In genomic region chr3:184395320-184395660, GRCh38 we compare ENCODE assay signal across 23 cellular contexts. TPM values are rescaled to one million over a fixed set of nuclear protein-coding genes. Genes with fewer than 3 reads are reported as not detected.
DNase-seq lines count a peak whose midpoint lies in the region; ATAC-seq and TF ChIP-seq lines count a peak whose summit lies in the region.
"Had no signal": no experiment of that assay in that cellular context is flagged by ENCODE, and none has a peak within 500 bp of the region (broad histone marks: within the 10 kb centered on the region; RNA-seq: fewer than 3 reads in every experiment).

No MANE protein-coding gene starts in this region.

- peak; percentile 66 for DNase-seq in DMS53 treated with DMSO at 0.1 percent for 48 hours (lab: John Stamatoyannopoulos, UW; ENCODE audit: unreplicated experiment)
- peak; percentile 42 for DNase-seq in NCI-H510A (lab: John Stamatoyannopoulos, UW)
- DNase-seq in body of pancreas = peak; percentile 78 to 91 (median 89)
- peak; percentile 29 for DNase-seq in osteoblast (ENCODE audit: insufficient read length, low spot score, missing footprints)
- DNase-seq in MV-4-11 (lab: John Stamatoyannopoulos, UW) = no peak
- no peak for DNase-seq in HFFc6
- DNase-seq in superior temporal gyrus (ENCODE audit: extremely low spot score) = no peak
- DNase-seq: Calu3; CD8-positive, alpha-beta T cell; DMS79 treated with DMSO at 0.1 percent for 48 hours; H7; NCI-H1417 treated with DMSO at 0.1 percent for 48 hours; NCI-H1930; NCI-H2171; NCI-H774; PC-3 had no signal

- H3K4me2 ChIP-seq in osteoblast (ENCODE audit: insufficient read depth, low read length) = no peak overlapping the region
- H3K4me2 ChIP-seq: BLaER1 treated with 17β-estradiol and CSF1 and Interleukin-3, amounts not matched to agents 10 nM and 100 nM; KMS-11 had no signal

- 39 to 60% methylated on average over 3 to 5 of the region's 5 CpGs for WGBS in body of pancreas, 2 donors

- H3K9me3 ChIP-seq in body of pancreas (no peaks in the 10 kb centered on the region), osteoblast (ENCODE audit: low read depth, low read length) (no peaks in the 10 kb centered on the region)
- H3K9me3 ChIP-seq: BLaER1 treated with 17β-estradiol and CSF1 and Interleukin-3, amounts not matched to agents 10 nM and 100 nM; SJSA1 had no signal

- H2AFZ ChIP-seq in osteoblast (ENCODE audit: low read length) = no peak overlapping the region

- no peak for TF ChIP-seq POLR2A in body of pancreas (IDR thresholded peaks at IDR 0.05)

- no peaks in the 10 kb centered on the region for H3K9me3 Mint-ChIP-seq in HFFc6
- H3K9me3 Mint-ChIP-seq: CD8-positive, alpha-beta T cell had no signal

- no peak overlapping the region for H3K4me3 Mint-ChIP-seq in HFFc6
- H3K4me3 Mint-ChIP-seq: CD8-positive, alpha-beta T cell had no signal

- no peaks in the 10 kb centered on the region for H3K27me3 ChIP-seq in body of pancreas
- H3K27me3 ChIP-seq in osteoblast (ENCODE audit: insufficient read depth, low read length) = peaks cover 24% of the 10 kb centered on the region
- H3K27me3 ChIP-seq: BLaER1 treated with 17β-estradiol and CSF1 and Interleukin-3, amounts not matched to agents 10 nM and 100 nM; SJSA1 had no signal

- H3K79me2 ChIP-seq in osteoblast (ENCODE audit: insufficient read depth, low read length) = no peaks in the 10 kb centered on the region

- no peaks in the 10 kb centered on the region for H3K36me3 Mint-ChIP-seq in HFFc6 (ENCODE audit: low read depth)
- H3K36me3 Mint-ChIP-seq: CD8-positive, alpha-beta T cell had no signal

- TF ChIP-seq CTCF in body of pancreas (IDR thresholded peaks at IDR 0.05) (no peak), osteoblast (IDR thresholded peaks at IDR 0.05; ENCODE audit: extremely low read depth, low read depth, low read length) (no peak), HFFc6 (IDR thresholded peaks at IDR 0.05) (no peak)

- H3K4me3 ChIP-seq in body of pancreas = no peak overlapping the region
- H3K4me3 ChIP-seq in osteoblast (ENCODE audit: insufficient read depth, low read length) = no peak overlapping the region
- H3K4me3 ChIP-seq: BLaER1 treated with 17β-estradiol and CSF1 and Interleukin-3, amounts not matched to agents 10 nM and 100 nM; SJSA1 had no signal

- H3K36me3 ChIP-seq in body of pancreas (replicated peaks in 1 of 2; ENCODE audit: insufficient read depth in 1 of 2, low read depth in 2 of 2) = no peaks in the 10 kb centered on the region
- no peaks in the 10 kb centered on the region for H3K36me3 ChIP-seq in osteoblast (ENCODE audit: insufficient read depth, low read length)
- H3K36me3 ChIP-seq: BLaER1 treated with 17β-estradiol and CSF1 and Interleukin-3, amounts not matched to agents 10 nM and 100 nM; SJSA1 had no signal

- peak; percentile 92 for ATAC-seq in body of pancreas
- ATAC-seq: CD8-positive, alpha-beta T cell; PC-3 had no signal

- H3K27me3 Mint-ChIP-seq in HFFc6 (ENCODE audit: insufficient read depth) = peaks cover 49% of the 10 kb centered on the region

- H3K4me1 ChIP-seq in body of pancreas (peaks cover 7% of the 10 kb centered on the region), osteoblast (ENCODE audit: insufficient read depth, low read length) (no peaks in the 10 kb centered on the region)
- H3K4me1 ChIP-seq: BLaER1 treated with 17β-estradiol and CSF1 and Interleukin-3, amounts not matched to agents 10 nM and 100 nM; SJSA1 had no signal

- H4K20me1 ChIP-seq in osteoblast (ENCODE audit: insufficient read depth, low read length) = no peaks in the 10 kb centered on the region
- H4K20me1 ChIP-seq: BLaER1 treated with 17β-estradiol and CSF1 and Interleukin-3, amounts not matched to agents 10 nM and 100 nM had no signal

- H3K27ac ChIP-seq in body of pancreas (peak overlapping the region in 3 of 4 donors; percentile 25 to 63 (median 54)), osteoblast (ENCODE audit: low read depth, low read length) (no peak overlapping the region)
- H3K27ac ChIP-seq: BLaER1 treated with 17β-estradiol and CSF1 and Interleukin-3, amounts not matched to agents 10 nM and 100 nM; HL-60; KMS-11; RWPE1; SJSA1 had no signal

- H3K4me1 Mint-ChIP-seq in HFFc6 (ENCODE audit: low read depth) = peaks cover 8% of the 10 kb centered on the region

- intact Hi-C loops in body of pancreas (cut with DNase I) = no loop called here

- no peak overlapping the region for H3K27ac Mint-ChIP-seq in HFFc6
- H3K27ac Mint-ChIP-seq: CD8-positive, alpha-beta T cell had no signal

RNA-seq across cellular contexts. Expression of gene CHRD, which starts 15.4 kb away (rescaled TPM):
- 10 to 100 TPM; 47.2 to 50.4 TPM for total RNA-seq in body of pancreas
- total RNA-seq in osteoblast = 0.29 and 0.36 TPM in 2 replicates
- total RNA-seq in HFFc6 (2021; fragmentation: NEBNext Ultra II Directional; extraction: Animal tissue kit (Norgen Biotek cat#: 25700)) = under 1 TPM in 4 of 6 experiments, not detected in 2; 0.09 to 0.31 (median 0.19) TPM
- total RNA-seq: Calu3; CD8-positive, alpha-beta T cell; PC-3 had no signal

RNA-seq across cellular contexts. Expression of gene THPO, which starts 17.3 kb away (rescaled TPM):
- not detected for total RNA-seq in body of pancreas
- total RNA-seq in osteoblast = under 0.01 TPM in 1 of 2 replicates, not detected in the other
- total RNA-seq in HFFc6 (2021; fragmentation: NEBNext Ultra II Directional; extraction: Animal tissue kit (Norgen Biotek cat#: 25700)) = not detected
- total RNA-seq: Calu3; CD8-positive, alpha-beta T cell; HT1080; M059J; PC-3; SJSA1 had no signal

RNA-seq across cellular contexts. Expression of gene POLR2H, which starts 33.8 kb away (rescaled TPM):
- total RNA-seq in body of pancreas = 100 to 1,000 TPM in 1 of 2 donors, 10 to 100 TPM in 1; 32.4 to 137 TPM
- total RNA-seq in osteoblast = 47.4 and 61.2 TPM in 2 replicates
- 10 to 100 TPM; 45.4 to 68.6 (median 50.1) TPM for total RNA-seq in HFFc6 (2021; fragmentation: NEBNext Ultra II Directional; extraction: Animal tissue kit (Norgen Biotek cat#: 25700))

RNA-seq across cellular contexts. Expression of gene CLCN2, which starts 33.9 kb away (rescaled TPM):
- total RNA-seq in body of pancreas = 10 to 100 TPM in 1 of 2 donors, 1 to 10 TPM in 1; 7.5 to 12.2 TPM
- 3.2 and 4.3 TPM in 2 replicates for total RNA-seq in osteoblast
- 1 to 10 TPM; 3.4 to 5.1 (median 4.2) TPM for total RNA-seq in HFFc6 (2021; fragmentation: NEBNext Ultra II Directional; extraction: Animal tissue kit (Norgen Biotek cat#: 25700))

RNA-seq across cellular contexts. Expression of gene FAM131A, which starts 57.9 kb away (rescaled TPM):
- total RNA-seq in body of pancreas = 10 to 100 TPM; 11.5 to 13.5 TPM
- 9.8 and 10.6 TPM in 2 replicates for total RNA-seq in osteoblast
- total RNA-seq in HFFc6 (2021; fragmentation: NEBNext Ultra II Directional; extraction: Animal tissue kit (Norgen Biotek cat#: 25700)) = 10 to 100 TPM; 11.2 to 13.6 (median 11.9) TPM

Comparison
In these comparisons a context has a peak if more than half of its experiments do, and no peak if none do; other contexts are left out.
1. DNase-seq: peak in DMS53 treated with DMSO at 0.1 percent for 48 hours (single experiment), NCI-H510A (single experiment), body of pancreas (4 of 4) and osteoblast (single experiment); none in MV-4-11 (single experiment), HFFc6 (single experiment) and superior temporal gyrus (single experiment).
2. RNA of gene CHRD, which starts 15.4 kb away (total RNA-seq): 47.2 to 50.4 TPM in body of pancreas; 0.29 to 0.36 TPM in osteoblast and 0.09 to 0.31 TPM in HFFc6; every median in the first group is over 10 times any median in the second.